ENCODE assay signal across 1 cellular context in genomic region chr21:45294509-45295291, GRCh38.
TF ChIP-seq lines count a peak whose summit lies in the region.

No MANE protein-coding gene starts in this region.

TF ChIP-seq in GM23338, 12 proteins besides CTCF, POLR2A, EP300 and RAD21 (continued from another document):
- TF ChIP-seq ZNF462 (CRISPR knock-in tag; IDR thresholded peaks at IDR 0.05) (no peak), STAT1 (IDR thresholded peaks at IDR 0.05; ENCODE audit: unreplicated experiment) (no peak), ZNF114 (CRISPR knock-in tag; IDR thresholded peaks at IDR 0.05) (no peak), REST (IDR thresholded peaks at IDR 0.05; ENCODE audit: unreplicated experiment) (no peak), ZNF331 (CRISPR knock-in tag; IDR thresholded peaks at IDR 0.05; ENCODE audit: low read depth) (no peak), EZH2 (IDR thresholded peaks at IDR 0.05; ENCODE audit: low read depth, unreplicated experiment) (no peak), JUNB (IDR thresholded peaks at IDR 0.05; ENCODE audit: unreplicated experiment) (no peak)
